Comparison of ENCODE assay signal across 1 cellular context in the genomic region with DNA sequence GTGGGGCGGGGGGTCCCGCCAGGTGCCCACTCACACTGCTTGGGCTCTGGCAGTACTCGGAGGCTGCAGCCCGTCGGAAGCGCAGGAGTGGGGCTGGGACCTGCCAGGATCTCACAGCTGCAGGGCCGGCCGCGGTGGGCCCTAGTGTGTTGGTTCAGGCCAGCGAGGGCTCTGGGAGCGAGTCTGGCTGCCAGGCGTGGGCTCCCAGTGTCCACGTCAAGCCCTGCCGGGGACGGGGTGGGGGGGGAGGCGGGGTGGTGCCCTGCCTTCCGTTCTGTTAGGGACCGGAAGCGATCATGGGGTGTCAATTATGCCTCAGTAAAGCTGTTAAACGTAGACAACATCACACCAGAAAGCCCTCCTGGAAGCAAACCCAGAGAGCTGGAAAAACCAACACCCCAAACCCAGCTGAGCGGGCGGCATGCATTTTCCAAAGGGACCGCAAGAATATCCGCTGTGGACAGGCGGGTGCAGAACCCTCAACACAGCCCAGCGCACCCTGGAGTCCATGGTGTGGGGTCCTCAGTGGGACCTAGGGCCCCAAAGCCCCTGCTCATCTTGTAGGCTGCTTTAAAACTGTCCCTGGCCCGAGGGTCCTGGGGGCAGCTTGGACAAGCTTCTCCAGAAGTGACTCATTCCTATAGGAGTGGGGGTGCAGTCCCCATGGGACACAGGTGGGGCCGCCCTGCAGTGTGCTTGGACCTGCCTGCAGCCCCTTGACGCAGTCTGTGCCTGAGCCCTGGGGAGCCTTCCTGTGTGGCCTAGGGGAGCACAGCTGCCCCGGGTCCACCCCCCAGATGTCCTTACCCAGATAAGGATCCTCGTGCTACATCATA.
TF ChIP-seq lines count a peak whose summit lies in the region.

No MANE protein-coding gene starts in this region.

TF ChIP-seq in GM23338, 12 proteins besides CTCF, POLR2A, EP300 and RAD21 (continued from another document):
- no peak for TF ChIP-seq ZNF462 (CRISPR knock-in tag; IDR thresholded peaks at IDR 0.05)
TF ChIP-seq in GM23338: peak in this region for 0.
